ENCODE assay signal across 16 cellular contexts in genomic region chr21:26572026-26572425, GRCh38. TPM values are rescaled to one million over a fixed set of nuclear protein-coding genes. Genes with fewer than 3 reads are reported as not detected.
DNase-seq lines count a peak whose midpoint lies in the region; ATAC-seq and TF ChIP-seq lines count a peak whose summit lies in the region.
"Had no signal": no experiment of that assay in that cellular context is flagged by ENCODE, and none has a peak within 500 bp of the region (broad histone marks: within the 10 kb centered on the region; RNA-seq: fewer than 3 reads in every experiment).

No MANE protein-coding gene starts in this region.

- no peak overlapping the region for H4K91ac ChIP-seq in neuronal stem cell (ENCODE audit: low read depth, low read length, poor library complexity)

- no peaks in the 10 kb centered on the region for H3K79me1 ChIP-seq in neuronal stem cell (ENCODE audit: low read depth, low read length)

- H3K27me3 ChIP-seq in A673 (replicated peaks; ENCODE audit: insufficient read depth, low read depth, low read length, poor library complexity) = no peaks in the 10 kb centered on the region
- H3K27me3 ChIP-seq in PC-3 (ENCODE audit: low read length) = no peaks in the 10 kb centered on the region
- H3K27me3 ChIP-seq in neuronal stem cell (ENCODE audit: control insufficient read depth in 3 of 3, insufficient read depth in 3 of 3, low read depth in 1 of 3, low read length in 3 of 3) = peaks cover 0 to 2% (median 0%) of the 10 kb centered on the region in 3 experiments

- no peak overlapping the region for H2BK12ac ChIP-seq in neuronal stem cell (ENCODE audit: low read length)

- no peak overlapping the region for H3K4me2 ChIP-seq in PC-3 (ENCODE audit: low read length)
- peak overlapping the region; percentile 42 for H3K4me2 ChIP-seq in neuronal stem cell (ENCODE audit: insufficient read depth, low read length, poor library complexity, severe bottlenecking)

- H3F3A ChIP-seq in PC-3 (ENCODE audit: low read length, unreplicated experiment) = no peaks in the 10 kb centered on the region

- H2BK5ac ChIP-seq in neuronal stem cell (ENCODE audit: low read length) = no peak overlapping the region

- peak overlapping the region; percentile 100 for H3K4me3 Mint-ChIP-seq in glutamatergic neuron (ENCODE audit: unreplicated experiment)
- H3K4me3 Mint-ChIP-seq: activated T-helper 17 cell treated with anti-CD3 and anti-CD28 coated beads, Interleukin-2, amount 50 U/mL, for 72 hours; IgD-negative memory B cell had no signal

- H3K79me2 ChIP-seq in PC-3 (ENCODE audit: low read length) = no peaks in the 10 kb centered on the region

- peaks cover 15% of the 10 kb centered on the region for H3K27me3 Mint-ChIP-seq in glutamatergic neuron (ENCODE audit: unreplicated experiment)

- peaks cover 18% of the 10 kb centered on the region for H3K9me3 Mint-ChIP-seq in glutamatergic neuron (ENCODE audit: unreplicated experiment)

- no peak overlapping the region for H3K23ac ChIP-seq in neuronal stem cell (ENCODE audit: low read depth, low read length, poor library complexity)

- no peak overlapping the region for H2BK15ac ChIP-seq in neuronal stem cell (ENCODE audit: low read length)

- POLR2A ChIA-PET in A673 (lab: Charles Lee; ENCODE audit: low non-redundant PET) = no interaction called here
- POLR2A ChIA-PET in PC-3 (lab: Charles Lee; ENCODE audit: unreplicated experiment) = no interaction called here

- no peak overlapping the region for H3K4ac ChIP-seq in neuronal stem cell (ENCODE audit: low read length)

- H3K36me3 Mint-ChIP-seq in glutamatergic neuron (ENCODE audit: unreplicated experiment) = peaks cover 14% of the 10 kb centered on the region
- H3K36me3 Mint-ChIP-seq: IgD-negative memory B cell had no signal

- no peak overlapping the region for H3K9ac ChIP-seq in PC-3 (ENCODE audit: low read length)
- no peak overlapping the region for H3K9ac ChIP-seq in neuronal stem cell (ENCODE audit: low read depth, low read length, poor library complexity)

- peak overlapping the region; percentile 95 for H3K27ac Mint-ChIP-seq in glutamatergic neuron (ENCODE audit: unreplicated experiment)
- H3K27ac Mint-ChIP-seq: activated T-helper 17 cell treated with anti-CD3 and anti-CD28 coated beads, Interleukin-2, amount 50 U/mL, for 72 hours; IgD-negative memory B cell had no signal

- H3K4me3 ChIP-seq in A673 (ENCODE audit: low read depth, low read length, poor library complexity, severe bottlenecking) (peak overlapping the region; percentile 76), PC-3 (ENCODE audit: low read length) (no peak overlapping the region), neuronal stem cell (ENCODE audit: low read length in 2 of 2) (peak overlapping the region; percentile 81 to 94)

- no CpG with 5 or more reads among the region's 7 CpGs for WGBS in neuronal stem cell (ENCODE audit: extremely low coverage in 2 of 2, insufficient read length in 2 of 2, insufficient replicate concordance in 1 of 2), 2 donors

- no peak overlapping the region for H4K8ac ChIP-seq in neuronal stem cell (ENCODE audit: low read depth, low read length)

- TF ChIP-seq CTCF in A673 (conservative IDR thresholded peaks at IDR 0.05; ENCODE audit: low read depth, low read length) (no peak), PC-3 (conservative IDR thresholded peaks at IDR 0.05; ENCODE audit: low read depth, low read length) (no peak), glutamatergic neuron (IDR thresholded peaks at IDR 0.05; ENCODE audit: partially characterized antibody, unreplicated experiment) (no peak)

- BruUV-seq in A673 (replicated peaks; lab: Mats Ljungman, UMichigan) (no TSS peak), PC-3 (replicated peaks; lab: Mats Ljungman, UMichigan) (no TSS peak)

- intact Hi-C loops in A673 (cut with micrococcal nuclease; ENCODE audit: unreplicated experiment) (no loop called here), PC-3 (cut with micrococcal nuclease) (no loop called here)

- H3K36me3 ChIP-seq in A673 (ENCODE audit: insufficient read depth, low read length, poor library complexity, severe bottlenecking) (peaks cover 6% of the 10 kb centered on the region), PC-3 (ENCODE audit: low read depth, low read length) (no peaks in the 10 kb centered on the region), neuronal stem cell (replicated peaks in 1 of 2; ENCODE audit: control insufficient read depth in 2 of 2, insufficient read depth in 2 of 2, low read length in 2 of 2) (no peaks in the 10 kb centered on the region)
- H3K36me3 ChIP-seq: pancreas, WERI-Rb-1 had no signal

- no peak overlapping the region for H2BK120ac ChIP-seq in neuronal stem cell (ENCODE audit: low read depth, low read length)

- H2AFZ ChIP-seq in PC-3 (ENCODE audit: low read length) (0 out of 2 replicates have a peak overlapping the region, but pooled peaks have one; percentile 20), neuronal stem cell (ENCODE audit: low read length) (peak overlapping the region; percentile 94)

- H3K27ac ChIP-seq in A673 (ENCODE audit: low read depth, low read length, poor library complexity, severe bottlenecking) (peak overlapping the region; percentile 96), PC-3 (ENCODE audit: low read length) (no peak overlapping the region), neuronal stem cell (replicated peaks; ENCODE audit: low read length) (no peak overlapping the region)
- H3K27ac ChIP-seq: pancreas, WERI-Rb-1 had no signal

- no peak for ATAC-seq in PC-3
- ATAC-seq: activated T-helper 17 cell treated with anti-CD3 and anti-CD28 coated beads, Interleukin-2, amount 50 U/mL, for 72 hours had no signal

- CTCF ChIA-PET in A673 (lab: Charles Lee) (no interaction called here), PC-3 (lab: Charles Lee) (no interaction called here)

- H3K4me1 ChIP-seq in A673 (ENCODE audit: insufficient read depth, low read length, poor library complexity, severe bottlenecking) = peaks cover 17% of the 10 kb centered on the region
- H3K4me1 ChIP-seq in PC-3 (ENCODE audit: insufficient read depth, low read length) = no peaks in the 10 kb centered on the region
- no peaks in the 10 kb centered on the region for H3K4me1 ChIP-seq in neuronal stem cell (ENCODE audit: control insufficient read depth in 2 of 2, insufficient read depth in 1 of 2, low read depth in 1 of 2, low read length in 2 of 2)
- H3K4me1 ChIP-seq: pancreas had no signal

- H3K4me1 Mint-ChIP-seq in glutamatergic neuron (ENCODE audit: low read depth, unreplicated experiment) = peaks cover 25% of the 10 kb centered on the region
- H3K4me1 Mint-ChIP-seq: activated T-helper 17 cell treated with anti-CD3 and anti-CD28 coated beads, Interleukin-2, amount 50 U/mL, for 72 hours; IgD-negative memory B cell had no signal

- H4K20me1 ChIP-seq in PC-3 (ENCODE audit: low read length) = no peaks in the 10 kb centered on the region

- peaks cover 24% of the 10 kb centered on the region for H3K9me3 ChIP-seq in A673 (ENCODE audit: low read depth, low read length, poor library complexity, severe bottlenecking)
- 0 out of 2 replicates have a peak, but pooled peaks cover 5% of the 10 kb centered on the region for H3K9me3 ChIP-seq in PC-3 (ENCODE audit: low read length)
- peaks cover 0 to 17% of the 10 kb centered on the region in 2 donors for H3K9me3 ChIP-seq in neuronal stem cell (replicated peaks in 1 of 2; ENCODE audit: control insufficient read depth in 2 of 2, insufficient read depth in 1 of 2, low read depth in 1 of 2, low read length in 2 of 2)
- H3K9me3 ChIP-seq: pancreas had no signal

- H2AK5ac ChIP-seq in neuronal stem cell (ENCODE audit: low read depth, low read length) = no peak overlapping the region

- no peaks in the 10 kb centered on the region for H3K9me2 ChIP-seq in PC-3 (replicated peaks; ENCODE audit: low read length)

- peak; percentile 35 for DNase-seq in A673 (ENCODE audit: low spot score)
- no peak for DNase-seq in PC-3
- no peak for DNase-seq in glutamatergic neuron
- no peak for DNase-seq in neuronal stem cell (ENCODE audit: low spot score)
- no peak for DNase-seq in COLO829 (ENCODE audit: low spot score)
- DNase-seq in stimulated activated CD4-positive, alpha-beta T cell treated with anti-CD3 and anti-CD28 coated beads, Interleukin-4, amount 100 ng/mL, for 24 hours = no peak
- DNase-seq in central memory CD4-positive, alpha-beta T cell = no peak
- no peak for DNase-seq in LoVo (ENCODE audit: low spot score)
- DNase-seq: cortex of kidney, GOT3, WERI-Rb-1 had no signal

- no peak overlapping the region for H3K18ac ChIP-seq in neuronal stem cell (ENCODE audit: low read length)

- no peak overlapping the region for H3K14ac ChIP-seq in neuronal stem cell (ENCODE audit: low read length)

RNA-seq across cellular contexts. Expression of gene CYYR1, which starts 1.1 kb away (rescaled TPM):
- total RNA-seq in A673 (2021) = 89.1 and 96.4 TPM in 2 replicates
- not detected in 2 replicates for total RNA-seq in PC-3 (2014; rRNA removed)
- 40.7 TPM for total RNA-seq in glutamatergic neuron (ENCODE audit: unreplicated experiment)
- polyA plus RNA-seq in neuronal stem cell (2013, experiment 1 of 2) = 26.7 TPM
- 27.3 TPM for polyA plus RNA-seq in neuronal stem cell (2013, experiment 2 of 2)
- total RNA-seq: activated T-helper 17 cell treated with anti-CD3 and anti-CD28 coated beads, Interleukin-2, amount 50 U/mL, for 72 hours; RPMI7951 had no signal
- polyA plus RNA-seq: BJ, IgD-negative memory B cell had no signal

Comparison
In these comparisons a context has a peak if more than half of its experiments do, and no peak if none do; other contexts are left out.
1. RNA of gene CYYR1, which starts 1.1 kb away (total RNA-seq): 89.1 to 96.4 TPM in A673 and 40.7 TPM in glutamatergic neuron (single experiment); not detected in PC-3; every median in the first group is over 10 times any median in the second.